10 cellular contexts compared by ENCODE assay signal in the genomic region with DNA sequence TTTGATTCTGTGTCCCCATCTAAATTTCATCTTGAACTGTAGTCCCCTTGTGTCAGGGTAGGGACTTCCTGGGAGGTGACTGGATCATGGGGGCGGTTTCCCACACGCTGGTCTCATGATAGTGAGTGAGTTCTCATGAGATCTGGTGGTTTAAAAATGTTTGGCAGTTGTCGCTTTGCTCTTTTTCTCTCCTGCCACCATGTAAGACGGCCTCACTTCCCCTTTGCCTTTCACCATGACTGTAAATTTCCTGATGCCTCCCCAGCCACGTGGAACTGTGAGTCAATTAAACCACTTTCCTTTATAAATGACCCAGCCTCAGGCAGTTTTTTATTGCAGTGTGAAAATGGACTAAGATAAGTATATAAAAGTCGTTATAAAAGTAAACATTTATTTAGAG.
DNase-seq lines count a peak whose midpoint lies in the region; ATAC-seq, FAIRE-seq and TF ChIP-seq lines count a peak whose summit lies in the region.
"Had no signal": no experiment of that assay in that cellular context is flagged by ENCODE, and none has a peak within 500 bp of the region (broad histone marks: within the 10 kb centered on the region; RNA-seq: fewer than 3 reads in every experiment).

No MANE protein-coding gene starts in this region.

- H3K9me3 Mint-ChIP-seq in neural crest cell = no peaks in the 10 kb centered on the region

- H3K27ac ChIP-seq in spleen = peak overlapping the region in 2 of 8 donors; percentile 16 to 35

- H3K27me3 Mint-ChIP-seq in neural crest cell (ENCODE audit: low read depth) = no peaks in the 10 kb centered on the region

- TF ChIP-seq POLR2A in GM12891 (IDR thresholded peaks at IDR 0.05; ENCODE audit: low read depth, low read length) = no peak
- TF ChIP-seq POLR2A in spleen (IDR thresholded peaks at IDR 0.05) = no peak

- H3K36me3 ChIP-seq in spleen = no peaks in the 10 kb centered on the region

- H3K36me3 Mint-ChIP-seq in neural crest cell (ENCODE audit: low read depth) = no peaks in the 10 kb centered on the region

- WGBS in spleen, 5 donors = 44 to 50% (median 46%) methylated on average over 6 of the region's 6 CpGs

- H3K4me1 ChIP-seq in spleen = peaks cover 0 to 14% (median 0%) of the 10 kb centered on the region in 6 donors

- ATAC-seq in HG02610 (IDR thresholded peaks at IDR 0.05; ENCODE audit: unreplicated experiment) (peak; percentile 69), GM19035 (IDR thresholded peaks at IDR 0.05; ENCODE audit: unreplicated experiment) (no peak)
- ATAC-seq: HCT116 had no signal

- intact Hi-C loops in spleen (cut with DNase I; ENCODE audit: low total_unique reads) = no loop called here

- no peaks in the 10 kb centered on the region for H3K27me3 ChIP-seq in spleen (replicated peaks in 1 of 7)

- no peak overlapping the region for H3K4me3 ChIP-seq in spleen

- H3K4me1 Mint-ChIP-seq in neural crest cell = peaks cover 4% of the 10 kb centered on the region

- FAIRE-seq in GM12891 (lab: Jason Lieb, UNC) = peak; percentile 55

- H3K27ac Mint-ChIP-seq in neural crest cell (ENCODE audit: unreplicated experiment) = peak overlapping the region; percentile 57

- no peaks in the 10 kb centered on the region for H3K9me3 ChIP-seq in spleen

- DNase-seq in GM12891 (ENCODE audit: insufficient read length, low spot score) (no peak), UCSD-AML1 (lab: John Stamatoyannopoulos, UW; ENCODE audit: unreplicated experiment) (peak; percentile 39), neural crest cell (ENCODE audit: low read depth, low spot score) (no peak), NCI-H345 (lab: John Stamatoyannopoulos, UW) (no peak), DMS79 (lab: John Stamatoyannopoulos, UW) (no peak), spleen (no peak)
- DNase-seq: KG1 had no signal

- TF ChIP-seq CTCF in neural crest cell (conservative IDR thresholded peaks at IDR 0.05) = no peak
- no peak for TF ChIP-seq CTCF in spleen (IDR thresholded peaks at IDR 0.05 in 8 of 11, conservative IDR thresholded peaks at IDR 0.05 in 3 of 11)

- H3K4me3 Mint-ChIP-seq in neural crest cell = no peak overlapping the region

TF ChIP-seq in GM12891, 5 proteins besides CTCF, POLR2A, EP300 and RAD21:
- TF ChIP-seq TAF1 (IDR thresholded peaks at IDR 0.05; ENCODE audit: low read depth, low read length) (no peak), SPI1 (IDR thresholded peaks at IDR 0.05; ENCODE audit: low read depth, low read length) (peak; percentile 84)
